Comparison of ENCODE assay signal across 10 cellular contexts in genomic region chr10:47402681-47403301, GRCh38. TPM values are rescaled to one million over a fixed set of nuclear protein-coding genes. Genes with fewer than 3 reads are reported as not detected.
A peak's percentile ranks its signal among the peaks of the same experiment; 100 is the strongest.
DNase-seq lines count a peak whose midpoint lies in the region; ATAC-seq and TF ChIP-seq lines count a peak whose summit lies in the region.
"Had no signal": no experiment of that assay in that cellular context is flagged by ENCODE, and none has a peak within 500 bp of the region (broad histone marks: within the 10 kb centered on the region; RNA-seq: fewer than 3 reads in every experiment).

No MANE protein-coding gene starts in this region.

- H3K9me3 ChIP-seq in Panc1 (ENCODE audit: control insufficient read depth, insufficient read depth, low read depth, low read length): no peaks in the 10 kb centered on the region

- H3K36me3 Mint-ChIP-seq in nephron (ENCODE audit: low read depth): no peaks in the 10 kb centered on the region
- no peaks in the 10 kb centered on the region for H3K36me3 Mint-ChIP-seq in activated T-cell treated with anti-CD3 and anti-CD28 coated beads, Interleukin-2, amount 50 U/mL, for 24 hours (ENCODE audit: low read depth)

- BruUV-seq in Panc1 (replicated peaks; lab: Mats Ljungman, UMichigan): no TSS peak

- H3K4me1 ChIP-seq in Panc1 (ENCODE audit: control insufficient read depth, insufficient read depth, low read length): peaks cover 65% of the 10 kb centered on the region

- peak overlapping the region; percentile 15 to 34 (median 26) for H3K4me3 Mint-ChIP-seq in nephron
- no peak overlapping the region for H3K4me3 Mint-ChIP-seq in activated T-cell treated with anti-CD3 and anti-CD28 coated beads, Interleukin-2, amount 50 U/mL, for 24 hours
- H3K4me3 Mint-ChIP-seq: central memory CD8-positive, alpha-beta T cell had no signal

- ATAC-seq in Panc1 (peak; percentile 79), HG02870 (IDR thresholded peaks at IDR 0.05; ENCODE audit: unreplicated experiment) (no peak)

- H3K9me3 Mint-ChIP-seq in nephron: no peaks in the 10 kb centered on the region
- H3K9me3 Mint-ChIP-seq in activated T-cell treated with anti-CD3 and anti-CD28 coated beads, Interleukin-2, amount 50 U/mL, for 24 hours: no peaks in the 10 kb centered on the region
- H3K9me3 Mint-ChIP-seq: central memory CD8-positive, alpha-beta T cell had no signal

- H3K36me3 ChIP-seq in Panc1 (ENCODE audit: control insufficient read depth, insufficient read depth, low read length): no peaks in the 10 kb centered on the region

- in situ Hi-C loops in Panc1 (cut with HindIII; ENCODE audit: low pct_unique_long_range_greater_than_20kb, low sequenced_read_pairs): no loop called here

- DNase-seq in AG09309 (ENCODE audit: low read depth) (peak; percentile 43), Panc1 (ENCODE audit: low read depth, low spot score) (no peak), fibroblast of peridontal ligament (ENCODE audit: extremely low read depth) (peak; percentile 89), occipital lobe (lab: John Stamatoyannopoulos, UW) (no peak), NCI-H446 (lab: John Stamatoyannopoulos, UW) (no peak)
- no peak for DNase-seq in activated T-cell treated with anti-CD3 and anti-CD28 coated beads, Interleukin-2, amount 50 U/mL, for 24 hours

- no peaks in the 10 kb centered on the region for H3K27me3 ChIP-seq in Panc1 (ENCODE audit: control insufficient read depth, insufficient read depth, low read length)

- H3K4me1 Mint-ChIP-seq in nephron: peaks cover 21% of the 10 kb centered on the region
- H3K4me1 Mint-ChIP-seq in activated T-cell treated with anti-CD3 and anti-CD28 coated beads, Interleukin-2, amount 50 U/mL, for 24 hours (ENCODE audit: low read depth): no peaks in the 10 kb centered on the region
- H3K4me1 Mint-ChIP-seq: central memory CD8-positive, alpha-beta T cell had no signal

- H3K27ac Mint-ChIP-seq in nephron: peak overlapping the region; percentile 95 to 98 (median 97)
- H3K27ac Mint-ChIP-seq in activated T-cell treated with anti-CD3 and anti-CD28 coated beads, Interleukin-2, amount 50 U/mL, for 24 hours: no peak overlapping the region

- CTCF ChIA-PET in Panc1 (lab: Charles Lee): interaction anchor here (0.7 to 1.0 kb wide), 3 partner anchors 17 to 116 kb away, joined by 3 to 6 read pairs (median 3); no protein-coding TSS in a partner anchor

- intact Hi-C loops in Panc1 (cut with micrococcal nuclease; ENCODE audit: unreplicated experiment): no loop called here

- peak overlapping the region; percentile 75 for H3K27ac ChIP-seq in Panc1 (ENCODE audit: low read length)
- H3K27ac ChIP-seq: SK-N-MC had no signal

- H3K27me3 Mint-ChIP-seq in nephron (ENCODE audit: low read depth): no peaks in the 10 kb centered on the region
- H3K27me3 Mint-ChIP-seq in activated T-cell treated with anti-CD3 and anti-CD28 coated beads, Interleukin-2, amount 50 U/mL, for 24 hours: peaks cover 28% of the 10 kb centered on the region

- POLR2A ChIA-PET in Panc1 (lab: Charles Lee): no interaction called here

- no peak for TF ChIP-seq CTCF in AG09309 (IDR thresholded peaks at IDR 0.05; ENCODE audit: control insufficient read depth, insufficient read depth, low read depth, low read length, missing control alignments)
- TF ChIP-seq CTCF in Panc1 (IDR thresholded peaks at IDR 0.05): no peak
- no peak for TF ChIP-seq CTCF in nephron (IDR thresholded peaks at IDR 0.05; ENCODE audit: unreplicated experiment in 3 of 3)

- H3K4me3 ChIP-seq in AG09309 (ENCODE audit: control insufficient read depth, low read depth, low read length): no peak overlapping the region
- no peak overlapping the region for H3K4me3 ChIP-seq in Panc1 (ENCODE audit: low read depth in 2 of 2, low read length in 2 of 2)
- H3K4me3 ChIP-seq: SK-N-MC had no signal

RNA-seq across cellular contexts. Expression of gene ZNF488, which starts 18.7 kb away (rescaled TPM):
- total RNA-seq in Panc1 (2021; ENCODE audit: unreplicated experiment) (11.8 TPM), occipital lobe (1.9 TPM)
- polyA plus RNA-seq in Panc1 (2012; ENCODE audit: insufficient read length): 3.8 TPM

RNA-seq across cellular contexts. Expression of gene RBP3, which starts 54.6 kb away (rescaled TPM):
- total RNA-seq in Panc1 (2021; ENCODE audit: unreplicated experiment): not detected
- not detected for polyA plus RNA-seq in Panc1 (2012; ENCODE audit: insufficient read length)
- not detected for total RNA-seq in occipital lobe

Comparison
In these comparisons a context has a peak if more than half of its experiments do, and no peak if none do; other contexts are left out.
1. DNase-seq: peak in AG09309 (single experiment) and fibroblast of peridontal ligament (single experiment); none in Panc1 (single experiment), activated T-cell treated with anti-CD3 and anti-CD28 coated beads, Interleukin-2, amount 50 U/mL, for 24 hours (single experiment), occipital lobe (single experiment) and NCI-H446 (0 of 2).